ENCODE assay signal across 1 cellular context in the genomic region with DNA sequence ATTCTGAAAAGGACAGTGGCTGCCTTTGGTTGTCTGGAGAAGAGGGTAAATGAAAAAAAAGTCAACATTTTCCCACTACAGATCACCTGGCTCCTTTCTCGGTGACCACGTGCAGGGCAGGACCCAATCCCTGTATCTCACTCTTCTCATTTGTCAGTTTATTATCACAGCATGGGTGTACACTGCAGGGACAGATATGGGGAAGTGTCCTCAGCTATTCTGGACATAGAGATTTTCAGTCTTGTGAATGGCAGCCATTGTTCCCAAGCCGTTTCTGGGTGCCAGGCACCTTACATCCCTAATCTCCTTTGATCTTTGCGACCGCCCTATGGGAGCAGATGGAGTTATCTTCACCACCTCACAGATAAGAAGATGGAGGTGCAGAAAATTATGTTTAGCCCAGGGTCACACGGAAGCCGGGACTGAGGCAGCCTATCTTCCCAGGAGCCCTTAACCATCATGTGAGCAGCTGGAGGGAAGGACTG.
TF ChIP-seq lines count a peak whose summit lies in the region.

No MANE protein-coding gene starts in this region.

TF ChIP-seq in IMR-90, 13 proteins besides CTCF, POLR2A, EP300 and RAD21:
- no peak for TF ChIP-seq ELK1 (IDR thresholded peaks at IDR 0.05; ENCODE audit: borderline replicate concordance, low read depth, low read length)
- TF ChIP-seq, protein P1, sequence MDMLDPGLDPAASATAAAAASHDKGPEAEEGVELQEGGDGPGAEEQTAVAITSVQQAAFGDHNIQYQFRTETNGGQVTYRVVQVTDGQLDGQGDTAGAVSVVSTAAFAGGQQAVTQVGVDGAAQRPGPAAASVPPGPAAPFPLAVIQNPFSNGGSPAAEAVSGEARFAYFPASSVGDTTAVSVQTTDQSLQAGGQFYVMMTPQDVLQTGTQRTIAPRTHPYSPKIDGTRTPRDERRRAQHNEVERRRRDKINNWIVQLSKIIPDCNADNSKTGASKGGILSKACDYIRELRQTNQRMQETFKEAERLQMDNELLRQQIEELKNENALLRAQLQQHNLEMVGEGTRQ (IDR thresholded peaks at IDR 0.05; ENCODE audit: low read depth, low read length), result no peak
- no peak for TF ChIP-seq RFX5 (IDR thresholded peaks at IDR 0.05; ENCODE audit: low read depth, low read length)
- no peak for TF ChIP-seq MAZ (IDR thresholded peaks at IDR 0.05; ENCODE audit: borderline replicate concordance, low read depth, low read length)
- no peak for TF ChIP-seq BHLHE40 (IDR thresholded peaks at IDR 0.05; ENCODE audit: low read depth, low read length)
- no peak for TF ChIP-seq MXI1 (IDR thresholded peaks at IDR 0.05; ENCODE audit: borderline replicate concordance, low read depth, low read length)
- TF ChIP-seq NFE2L2 (IDR thresholded peaks at IDR 0.05; ENCODE audit: low read depth, low read length), result no peak
- TF ChIP-seq SMC3 (IDR thresholded peaks at IDR 0.05; ENCODE audit: low read depth, low read length), result no peak
- no peak for TF ChIP-seq RCOR1 (IDR thresholded peaks at IDR 0.05; ENCODE audit: insufficient replicate concordance, low read length)
- TF ChIP-seq FOS (IDR thresholded peaks at IDR 0.05; ENCODE audit: low read depth, low read length), result no peak
- no peak for TF ChIP-seq CHD1 (IDR thresholded peaks at IDR 0.05; ENCODE audit: low read depth, low read length)
- TF ChIP-seq CEBPB (IDR thresholded peaks at IDR 0.05; ENCODE audit: low read depth, low read length), result no peak
- TF ChIP-seq MAFK (IDR thresholded peaks at IDR 0.05; ENCODE audit: low read depth, low read length), result no peak
TF ChIP-seq in IMR-90: peak in this region for 0.
